ENCODE assay signal across 8 cellular contexts in the genomic region with DNA sequence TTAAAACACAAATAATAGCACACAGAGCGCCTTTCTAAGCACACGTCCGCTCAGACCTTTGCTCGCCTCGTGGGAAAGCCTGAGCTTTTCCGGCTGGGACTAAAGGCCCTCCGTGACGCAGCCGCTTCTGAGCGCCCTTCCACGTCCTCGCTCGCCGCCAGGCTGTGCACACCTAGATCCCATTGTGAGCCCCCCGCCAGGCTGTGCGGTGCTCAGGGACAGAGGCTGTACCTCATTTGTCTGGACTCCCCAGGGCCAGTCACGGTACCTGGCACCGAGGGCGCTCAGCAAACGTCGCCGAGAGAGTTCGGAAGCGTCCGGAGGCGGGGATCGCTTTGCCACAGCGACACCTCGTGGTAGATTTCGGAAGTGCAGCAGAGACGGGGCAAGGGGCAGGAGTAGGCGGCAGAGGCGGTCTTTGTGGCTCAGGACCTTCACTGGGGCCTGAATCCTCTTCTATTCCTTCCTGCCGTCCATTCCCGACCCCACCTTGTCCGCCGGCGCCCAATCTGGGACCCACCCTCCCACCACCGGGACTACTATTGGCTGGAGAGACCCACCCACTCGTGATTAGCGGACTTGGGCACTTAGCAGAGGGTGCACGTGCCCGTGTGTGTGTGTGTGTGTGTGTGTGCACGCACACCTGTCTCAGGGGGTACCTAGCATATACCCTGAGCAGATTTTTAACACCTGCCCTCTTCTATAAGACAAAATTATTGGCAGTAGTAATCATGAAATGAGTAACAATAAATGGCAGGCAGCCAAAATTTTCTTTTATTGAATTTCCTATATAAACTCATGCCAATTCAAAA.
A peak's percentile ranks its signal among the peaks of the same experiment; 100 is the strongest.
DNase-seq lines count a peak whose midpoint lies in the region; ATAC-seq and TF ChIP-seq lines count a peak whose summit lies in the region.

No MANE protein-coding gene starts in this region.

- no TSS peak for BruUV-seq in PC-3 (replicated peaks; lab: Mats Ljungman, UMichigan)

- H4K20me1 ChIP-seq in PC-3 (ENCODE audit: low read length) (no peaks in the 10 kb centered on the region), fibroblast of lung (ENCODE audit: control insufficient read depth, extremely low read depth, insufficient read depth, low read length) (no peaks in the 10 kb centered on the region)

- peaks cover 5 to 8% (median 5%) of the 10 kb centered on the region in 4 donors for H3K4me1 Mint-ChIP-seq in naive thymus-derived CD8-positive, alpha-beta T cell
- H3K4me1 Mint-ChIP-seq in stimulated activated effector memory CD8-positive, alpha-beta T cell treated with anti-CD3 and anti-CD28 coated beads, Interleukin-12 subunit alpha, Interleukin-12 subunit beta, amount 100 ng/mL, for 72 hours: peaks cover 10% of the 10 kb centered on the region

- H3K79me2 ChIP-seq in PC-3 (ENCODE audit: low read length): no peaks in the 10 kb centered on the region
- no peaks in the 10 kb centered on the region for H3K79me2 ChIP-seq in fibroblast of lung (ENCODE audit: control insufficient read depth, insufficient read depth, low read length)

- peak overlapping the region in 2 of 10 donors; percentile 11 to 72 for H3K27ac Mint-ChIP-seq in naive thymus-derived CD8-positive, alpha-beta T cell
- H3K27ac Mint-ChIP-seq in stimulated activated effector memory CD8-positive, alpha-beta T cell treated with anti-CD3 and anti-CD28 coated beads, Interleukin-12 subunit alpha, Interleukin-12 subunit beta, amount 100 ng/mL, for 72 hours: no peak overlapping the region

- peak overlapping the region; percentile 95 for H2AFZ ChIP-seq in PC-3 (ENCODE audit: low read length)
- H2AFZ ChIP-seq in fibroblast of lung (ENCODE audit: low read length): peak overlapping the region; percentile 75

- DNase-seq in COLO829 (ENCODE audit: low spot score) (peak; percentile 93), PC-3 (peak; percentile 88), fibroblast of lung (ENCODE audit: low read depth in 2 of 2) (peak; percentile 41 to 57)
- DNase-seq in activated T-cell treated with anti-CD3 and anti-CD28 coated beads, Interleukin-2, amount 50 U/mL, for 48 hours: peak; percentile 96 to 98
- peak; percentile 63 to 88 (median 82) for DNase-seq in naive thymus-derived CD8-positive, alpha-beta T cell
- DNase-seq in stimulated activated effector memory CD8-positive, alpha-beta T cell treated with anti-CD3 and anti-CD28 coated beads, Interleukin-12 subunit alpha, Interleukin-12 subunit beta, amount 100 ng/mL, for 72 hours (ENCODE audit: low spot score in 2 of 2): peak; percentile 98 to 99

- peaks cover 64% of the 10 kb centered on the region for H3K27me3 ChIP-seq in HUES64 (ENCODE audit: insufficient read depth, low read length)
- H3K27me3 ChIP-seq in PC-3 (ENCODE audit: low read length): no peaks in the 10 kb centered on the region
- H3K27me3 ChIP-seq in fibroblast of lung (ENCODE audit: control insufficient read depth, insufficient read depth, low read length): peaks cover 12% of the 10 kb centered on the region

- H3K4me3 Mint-ChIP-seq in naive thymus-derived CD8-positive, alpha-beta T cell: peak overlapping the region; percentile 73 to 86 (median 82)
- H3K4me3 Mint-ChIP-seq in stimulated activated effector memory CD8-positive, alpha-beta T cell treated with anti-CD3 and anti-CD28 coated beads, Interleukin-12 subunit alpha, Interleukin-12 subunit beta, amount 100 ng/mL, for 72 hours: peak overlapping the region; percentile 75

- ATAC-seq in GM21360 (IDR thresholded peaks at IDR 0.05; ENCODE audit: unreplicated experiment) (peak; percentile 89), PC-3 (peak; percentile 95)
- peak; percentile 93 to 99 for ATAC-seq in naive thymus-derived CD8-positive, alpha-beta T cell
- peak; percentile 87 for ATAC-seq in stimulated activated effector memory CD8-positive, alpha-beta T cell treated with anti-CD3 and anti-CD28 coated beads, Interleukin-12 subunit alpha, Interleukin-12 subunit beta, amount 100 ng/mL, for 72 hours

- no peaks in the 10 kb centered on the region for H3K9me3 Mint-ChIP-seq in naive thymus-derived CD8-positive, alpha-beta T cell
- no peaks in the 10 kb centered on the region for H3K9me3 Mint-ChIP-seq in stimulated activated effector memory CD8-positive, alpha-beta T cell treated with anti-CD3 and anti-CD28 coated beads, Interleukin-12 subunit alpha, Interleukin-12 subunit beta, amount 100 ng/mL, for 72 hours

- TF ChIP-seq CTCF in PC-3 (conservative IDR thresholded peaks at IDR 0.05; ENCODE audit: low read depth, low read length): peak; percentile 92
- TF ChIP-seq CTCF in fibroblast of lung (conservative IDR thresholded peaks at IDR 0.05 in 1 of 2, IDR thresholded peaks at IDR 0.05 in 1 of 2; ENCODE audit: low read depth in 1 of 2, low read length in 2 of 2): peak; percentile 93 to 94

- 7% methylated on average over 43 of the region's 44 CpGs for WGBS in HUES64

- H3K36me3 ChIP-seq in HUES64 (ENCODE audit: insufficient read depth, low read length) (no peaks in the 10 kb centered on the region), PC-3 (ENCODE audit: low read depth, low read length) (no peaks in the 10 kb centered on the region), fibroblast of lung (ENCODE audit: control insufficient read depth, insufficient read depth, low read length) (no peaks in the 10 kb centered on the region)

- peaks cover 0 to 2% (median 0%) of the 10 kb centered on the region in 3 donors for H3K36me3 Mint-ChIP-seq in naive thymus-derived CD8-positive, alpha-beta T cell
- H3K36me3 Mint-ChIP-seq in stimulated activated effector memory CD8-positive, alpha-beta T cell treated with anti-CD3 and anti-CD28 coated beads, Interleukin-12 subunit alpha, Interleukin-12 subunit beta, amount 100 ng/mL, for 72 hours: no peaks in the 10 kb centered on the region

- H3K4me3 ChIP-seq in HUES64 (ENCODE audit: low read length) (peak overlapping the region; percentile 45), PC-3 (ENCODE audit: low read length) (peak overlapping the region; percentile 81), fibroblast of lung (replicated peaks in 1 of 4; ENCODE audit: control extremely low read depth in 1 of 4, insufficient read depth in 1 of 4, low read depth in 3 of 4, low read length in 4 of 4) (peak overlapping the region; percentile 41 to 51 (median 47))

- peak overlapping the region; percentile 94 for H3K4me2 ChIP-seq in PC-3 (ENCODE audit: low read length)
- peak overlapping the region; percentile 95 for H3K4me2 ChIP-seq in fibroblast of lung (ENCODE audit: extremely low read depth, insufficient read depth, low read length)

- intact Hi-C loops in PC-3 (cut with micrococcal nuclease): loop anchor here (1.0 to 5.0 kb wide), 2 partner anchors 42 to 72 kb away; no protein-coding TSS in a partner anchor

- H3K9ac ChIP-seq in HUES64 (ENCODE audit: low read depth, low read length): peak overlapping the region; percentile 14; the same call in 1 of the 2 replicates
- peak overlapping the region; percentile 73 for H3K9ac ChIP-seq in PC-3 (ENCODE audit: low read length)
- H3K9ac ChIP-seq in fibroblast of lung (ENCODE audit: insufficient read depth, low read length): no peak overlapping the region

- H3K4me1 ChIP-seq in HUES64 (ENCODE audit: insufficient read depth, low read length) (no peaks in the 10 kb centered on the region), PC-3 (ENCODE audit: insufficient read depth, low read length) (peaks cover 13% of the 10 kb centered on the region), fibroblast of lung (ENCODE audit: control insufficient read depth, extremely low read depth, insufficient read depth, low read length) (no peaks in the 10 kb centered on the region)

- no peaks in the 10 kb centered on the region for H3F3A ChIP-seq in PC-3 (ENCODE audit: low read length, unreplicated experiment)

- H3K27me3 Mint-ChIP-seq in naive thymus-derived CD8-positive, alpha-beta T cell: peaks cover 14 to 34% (median 26%) of the 10 kb centered on the region in 5 donors

- H3K9me2 ChIP-seq in PC-3 (replicated peaks; ENCODE audit: low read length): no peaks in the 10 kb centered on the region

- POLR2A ChIA-PET in PC-3 (lab: Charles Lee; ENCODE audit: unreplicated experiment): no interaction called here
- POLR2A ChIA-PET in naive thymus-derived CD8-positive, alpha-beta T cell (lab: Charles Lee): no interaction called here

- H3K27ac ChIP-seq in HUES64 (ENCODE audit: low read depth, low read length) (no peak overlapping the region), PC-3 (ENCODE audit: low read length) (no peak overlapping the region), fibroblast of lung (ENCODE audit: insufficient read depth, low read length) (no peak overlapping the region)

- no peaks in the 10 kb centered on the region for H3K9me3 ChIP-seq in HUES64 (ENCODE audit: insufficient read depth, low read depth, low read length)
- H3K9me3 ChIP-seq in PC-3 (ENCODE audit: low read length): no peaks in the 10 kb centered on the region
- H3K9me3 ChIP-seq in fibroblast of lung (ENCODE audit: control insufficient read depth, insufficient read depth, low read depth, low read length): no peaks in the 10 kb centered on the region

- CTCF ChIA-PET in PC-3 (lab: Charles Lee): interaction anchor here (0.6 to 1.8 kb wide), 6 partner anchors 12 to 397 kb away, joined by 3 to 13 read pairs (median 4); no protein-coding TSS in a partner anchor
